ENCODE assay signal across 22 cellular contexts in the genomic region with DNA sequence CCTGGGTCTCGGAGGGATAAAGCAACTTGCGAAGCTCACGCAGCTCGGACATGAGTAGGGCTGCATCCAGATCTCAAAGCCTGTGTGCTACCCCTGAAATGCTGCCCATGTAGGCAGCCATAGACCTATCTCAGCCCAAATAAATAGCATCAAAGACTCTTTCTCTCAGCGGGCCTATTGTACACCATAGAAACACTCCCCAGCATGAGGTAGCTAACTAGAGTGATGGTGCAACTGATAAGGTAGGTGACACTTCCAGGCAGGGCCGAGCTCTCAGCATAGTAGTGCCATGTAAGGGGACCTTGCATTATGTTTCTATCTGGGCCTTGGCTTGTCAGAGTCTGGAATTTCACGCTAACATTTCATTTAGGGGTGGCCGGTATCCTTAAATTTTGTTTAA.
"Had no signal": no experiment of that assay in that cellular context is flagged by ENCODE, and none has a peak within 500 bp of the region (broad histone marks: within the 10 kb centered on the region; RNA-seq: fewer than 3 reads in every experiment).

No MANE protein-coding gene starts in this region.

- H3K36me3 Mint-ChIP-seq: activated naive CD4-positive, alpha-beta T cell treated with anti-CD3 and anti-CD28 coated beads, Interleukin-2, amount 10 ng/mL, durations not matched to agents 7 days and 5 days; activated naive CD8-positive, alpha-beta T cell treated with anti-CD3 and anti-CD28 coated beads for 36 hours; WTC11 had no signal

- DNase-seq: activated CD4-positive, alpha-beta memory T cell treated with anti-CD3 and anti-CD28 coated beads, Interleukin-2, amount 10 ng/mL, durations not matched to agents 7 days and 5 days; activated CD4-positive, alpha-beta T cell treated with anti-CD3 and anti-CD28 coated beads for 1 hour; activated CD4-positive, alpha-beta T cell treated with anti-CD3 and anti-CD28 coated beads, Interleukin-2, amount 10 ng/mL, durations not matched to agents 24 days and 14 days; activated CD8-positive, alpha-beta memory T cell treated with anti-CD3 and anti-CD28 coated beads, Interleukin-2, amount 50 U/mL, for 4 hours; activated effector memory CD4-positive, alpha-beta T cell treated with anti-CD3 and anti-CD28 coated beads, Interleukin-2, amount 50 U/mL, for 16 hours; activated naive CD4-positive, alpha-beta T cell treated with anti-CD3 and anti-CD28 coated beads, Interleukin-2, amount 10 ng/mL, durations not matched to agents 7 days and 5 days; activated naive CD8-positive, alpha-beta T cell treated with anti-CD3 and anti-CD28 coated beads for 36 hours; activated T-cell treated with anti-CD3 and anti-CD28 coated beads, Interleukin-2, amount 50 U/mL, for 1 hour; anterior cingulate cortex; KG1; MG63; MV-4-11; NCI-H1092 treated with DMSO at 0.1 percent for 48 hours; NCI-H1417 treated with DMSO at 0.1 percent for 48 hours; NCI-H187; NCI-H2081; NCI-H510A treated with DMSO at 0.1 percent for 48 hours; NCI-H69; PC-3; SHP77 treated with DMSO at 0.1 percent for 48 hours had no signal

- H3K4me3 Mint-ChIP-seq: activated CD4-positive, alpha-beta memory T cell treated with anti-CD3 and anti-CD28 coated beads, Interleukin-2, amount 10 ng/mL, durations not matched to agents 7 days and 5 days; activated CD4-positive, alpha-beta T cell treated with anti-CD3 and anti-CD28 coated beads, Interleukin-2, amount 10 ng/mL, durations not matched to agents 24 days and 14 days; activated naive CD4-positive, alpha-beta T cell treated with anti-CD3 and anti-CD28 coated beads, Interleukin-2, amount 10 ng/mL, durations not matched to agents 7 days and 5 days; activated naive CD8-positive, alpha-beta T cell treated with anti-CD3 and anti-CD28 coated beads for 36 hours; T-helper 1 cell treated with Interleukin-12 subunit alpha and Interleukin-12 subunit beta and Interleukin-4 antibody, amounts not matched to agents 30 μg/mL and 1 μg/mL, for 36 hours; WTC11 had no signal

- H3K4me3 ChIP-seq: MG63 had no signal

- H3K4me1 Mint-ChIP-seq: activated CD4-positive, alpha-beta memory T cell treated with anti-CD3 and anti-CD28 coated beads, Interleukin-2, amount 10 ng/mL, durations not matched to agents 7 days and 5 days; activated CD4-positive, alpha-beta T cell treated with anti-CD3 and anti-CD28 coated beads, Interleukin-2, amount 10 ng/mL, durations not matched to agents 24 days and 14 days; activated naive CD4-positive, alpha-beta T cell treated with anti-CD3 and anti-CD28 coated beads, Interleukin-2, amount 10 ng/mL, durations not matched to agents 7 days and 5 days; activated naive CD8-positive, alpha-beta T cell treated with anti-CD3 and anti-CD28 coated beads for 36 hours had no signal

- ATAC-seq: PC-3, WTC11 had no signal

- H3K36me3 ChIP-seq: MG63 had no signal

- H3K27me3 Mint-ChIP-seq: activated naive CD8-positive, alpha-beta T cell treated with anti-CD3 and anti-CD28 coated beads for 36 hours had no signal

- H3K27me3 ChIP-seq: MG63 had no signal

- H3K27ac Mint-ChIP-seq: activated CD4-positive, alpha-beta memory T cell treated with anti-CD3 and anti-CD28 coated beads, Interleukin-2, amount 10 ng/mL, durations not matched to agents 7 days and 5 days; activated CD4-positive, alpha-beta T cell treated with anti-CD3 and anti-CD28 coated beads, Interleukin-2, amount 10 ng/mL, durations not matched to agents 24 days and 14 days; activated naive CD4-positive, alpha-beta T cell treated with anti-CD3 and anti-CD28 coated beads, Interleukin-2, amount 10 ng/mL, durations not matched to agents 7 days and 5 days; activated naive CD8-positive, alpha-beta T cell treated with anti-CD3 and anti-CD28 coated beads for 36 hours; T-helper 1 cell treated with Interleukin-12 subunit alpha and Interleukin-12 subunit beta and Interleukin-4 antibody, amounts not matched to agents 30 μg/mL and 1 μg/mL, for 36 hours; WTC11 had no signal

- H3K9me3 ChIP-seq: MG63 had no signal
